10 cellular contexts compared by ENCODE assay signal in the genomic region with DNA sequence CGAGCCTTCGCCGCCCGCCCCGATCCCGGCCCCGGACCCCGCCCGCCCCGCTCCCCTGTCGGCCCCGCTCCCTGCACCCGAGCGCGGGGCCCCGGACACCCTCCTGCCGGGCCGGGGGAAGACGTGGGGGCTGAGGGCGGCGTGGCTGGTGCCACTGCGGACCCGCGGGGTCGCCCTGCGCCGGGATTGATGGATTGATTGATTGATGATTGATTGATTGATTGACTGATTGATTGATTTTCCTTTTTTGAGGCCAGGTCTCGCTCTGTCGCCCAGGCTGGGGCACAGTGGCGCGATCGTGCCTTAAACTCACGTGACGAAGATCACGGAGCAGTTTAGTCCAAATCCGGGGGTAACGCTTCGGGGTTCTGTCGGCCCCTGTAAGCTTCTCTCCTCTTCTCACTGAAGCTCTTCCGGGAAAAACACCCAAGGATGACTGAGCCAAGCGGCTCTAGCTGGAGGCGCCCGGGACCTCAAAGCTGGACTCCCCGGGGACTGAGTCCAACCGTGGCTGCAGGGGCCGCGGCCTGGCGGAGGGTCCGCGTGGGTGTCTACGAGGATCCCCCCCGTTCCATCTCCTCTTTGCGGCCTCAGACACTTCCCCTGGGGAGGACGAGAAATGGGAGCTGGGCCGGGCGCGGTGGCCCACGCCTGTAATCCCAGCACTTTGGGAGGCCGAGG. TPM values are rescaled to one million over a fixed set of nuclear protein-coding genes. Genes with fewer than 3 reads are reported as not detected.
DNase-seq lines count a peak whose midpoint lies in the region; ATAC-seq and TF ChIP-seq lines count a peak whose summit lies in the region.
"Had no signal": no experiment of that assay in that cellular context is flagged by ENCODE, and none has a peak within 500 bp of the region (broad histone marks: within the 10 kb centered on the region; RNA-seq: fewer than 3 reads in every experiment).

No MANE protein-coding gene starts in this region.

- intact Hi-C loops in heart left ventricle (cut with DNase I), result no loop called here
- intact Hi-C loops in Right ventricle myocardium inferior (cut with DNase I), result no loop called here
- intact Hi-C loops in activated T-helper 2 cell treated with anti-CD3 and anti-CD28 coated beads, Interferon-gamma antibody, Interleukin-2, Interleukin-4, amounts not matched to agents 10 μg/mL and 5 μg/mL and 100 μg/mL, durations not matched to agents 14 hours and 24 hours and 36 hours (cut with micrococcal nuclease), result no loop called here

- H3K36me3 Mint-ChIP-seq in activated T-helper 2 cell treated with anti-CD3 and anti-CD28 coated beads, Interferon-gamma antibody, Interleukin-2, Interleukin-4, amounts not matched to agents 10 μg/mL and 5 μg/mL and 100 μg/mL, durations not matched to agents 14 hours and 24 hours and 36 hours (ENCODE audit: low read depth), result peaks cover 3% of the 10 kb centered on the region

- peak overlapping the region; percentile 88 for H3K4me3 Mint-ChIP-seq in activated T-helper 2 cell treated with anti-CD3 and anti-CD28 coated beads, Interferon-gamma antibody, Interleukin-2, Interleukin-4, amounts not matched to agents 10 μg/mL and 5 μg/mL and 100 μg/mL, durations not matched to agents 14 hours and 24 hours and 36 hours (ENCODE audit: low read depth)

- H3K9me3 Mint-ChIP-seq in activated T-helper 2 cell treated with anti-CD3 and anti-CD28 coated beads, Interferon-gamma antibody, Interleukin-2, Interleukin-4, amounts not matched to agents 10 μg/mL and 5 μg/mL and 100 μg/mL, durations not matched to agents 14 hours and 24 hours and 36 hours, result no peaks in the 10 kb centered on the region

- peaks cover 0 to 40% (median 19%) of the 10 kb centered on the region in 12 donors for H3K4me1 ChIP-seq in heart left ventricle
- peaks cover 10 to 21% of the 10 kb centered on the region in 2 donors for H3K4me1 ChIP-seq in mucosa of rectum (ENCODE audit: control insufficient read depth in 2 of 2, insufficient read depth in 2 of 2, low read length in 2 of 2)
- H3K4me1 ChIP-seq in urinary bladder (ENCODE audit: insufficient read depth), result no peaks in the 10 kb centered on the region

- TF ChIP-seq POLR2A in heart left ventricle (IDR thresholded peaks at IDR 0.05), result no peak

- H3K27ac Mint-ChIP-seq in activated T-helper 2 cell treated with anti-CD3 and anti-CD28 coated beads, Interferon-gamma antibody, Interleukin-2, Interleukin-4, amounts not matched to agents 10 μg/mL and 5 μg/mL and 100 μg/mL, durations not matched to agents 14 hours and 24 hours and 36 hours, result peak overlapping the region; percentile 71

- peak overlapping the region in 5 of 12 donors; percentile 20 to 67 (median 43) for H3K27ac ChIP-seq in heart left ventricle
- H3K27ac ChIP-seq in mucosa of rectum (ENCODE audit: low read depth in 2 of 2, low read length in 2 of 2), result peak overlapping the region; percentile 38 to 85
- no peak overlapping the region for H3K27ac ChIP-seq in urinary bladder (ENCODE audit: low read depth)

- DNase-seq in heart left ventricle, result no peak
- DNase-seq in Right ventricle myocardium inferior (ENCODE audit: missing footprints), result no peak
- DNase-seq in activated T-helper 2 cell treated with anti-CD3 and anti-CD28 coated beads, Interferon-gamma antibody, Interleukin-2, Interleukin-4, amounts not matched to agents 10 μg/mL and 5 μg/mL and 100 μg/mL, durations not matched to agents 14 hours and 24 hours and 36 hours (ENCODE audit: low spot score), result no peak
- no peak for DNase-seq in NCI-H187 treated with DMSO at 0.1 percent for 48 hours (lab: John Stamatoyannopoulos, UW)
- DNase-seq: DND-41 had no signal

- H3K4me3 ChIP-seq in heart left ventricle (peak overlapping the region; percentile 32 to 74 (median 54)), mucosa of rectum (ENCODE audit: low read length in 2 of 2) (peak overlapping the region; percentile 73 to 85), urinary bladder (ENCODE audit: low read depth, low read length) (peak overlapping the region; percentile 64)

- H3K36me3 ChIP-seq in heart left ventricle (no peaks in the 10 kb centered on the region), mucosa of rectum (ENCODE audit: control insufficient read depth in 2 of 2, insufficient read depth in 2 of 2, low read length in 2 of 2) (peaks cover 8% of the 10 kb centered on the region in 2 donors), urinary bladder (ENCODE audit: insufficient read depth) (no peaks in the 10 kb centered on the region)

- H3K27me3 ChIP-seq in heart left ventricle (peaks cover 9 to 53% (median 26%) of the 10 kb centered on the region in 9 donors), mucosa of rectum (ENCODE audit: control insufficient read depth in 2 of 2, insufficient read depth in 2 of 2, low read length in 2 of 2) (peaks cover 0 to 2% of the 10 kb centered on the region in 2 donors)

- peaks cover 15% of the 10 kb centered on the region for H3K4me1 Mint-ChIP-seq in activated T-helper 2 cell treated with anti-CD3 and anti-CD28 coated beads, Interferon-gamma antibody, Interleukin-2, Interleukin-4, amounts not matched to agents 10 μg/mL and 5 μg/mL and 100 μg/mL, durations not matched to agents 14 hours and 24 hours and 36 hours (ENCODE audit: low read depth)

- ATAC-seq in heart left ventricle (no peak), Right ventricle myocardium inferior (no peak), GM19023 (IDR thresholded peaks at IDR 0.05; ENCODE audit: unreplicated experiment) (no peak), GM21528 (IDR thresholded peaks at IDR 0.05; ENCODE audit: low FRiP score, unreplicated experiment) (no peak)

- H3K27me3 Mint-ChIP-seq in activated T-helper 2 cell treated with anti-CD3 and anti-CD28 coated beads, Interferon-gamma antibody, Interleukin-2, Interleukin-4, amounts not matched to agents 10 μg/mL and 5 μg/mL and 100 μg/mL, durations not matched to agents 14 hours and 24 hours and 36 hours (ENCODE audit: low read depth), result peaks cover 54% of the 10 kb centered on the region

- WGBS in heart left ventricle, 4 donors, result 19 to 27% (median 25%) methylated on average over 28 to 59 of the region's 59 CpGs
- 21% methylated on average over 59 of the region's 59 CpGs for WGBS in urinary bladder

- H3K9me3 ChIP-seq in heart left ventricle, result no peaks in the 10 kb centered on the region
- H3K9me3 ChIP-seq in mucosa of rectum (ENCODE audit: control insufficient read depth in 2 of 2, low read length in 2 of 2), result no peaks in the 10 kb centered on the region

- peak overlapping the region; percentile 65 to 87 for H3K9ac ChIP-seq in mucosa of rectum (ENCODE audit: low read depth in 1 of 2, low read length in 2 of 2)

- no peak for TF ChIP-seq CTCF in heart left ventricle (IDR thresholded peaks at IDR 0.05)

RNA-seq across cellular contexts. Expression of gene BHLHA9, which starts 40.2 kb away (rescaled TPM):
- total RNA-seq in heart left ventricle, result not detected
- polyA plus RNA-seq in heart left ventricle, result not detected
- not detected for total RNA-seq in Right ventricle myocardium inferior
- total RNA-seq in activated T-helper 2 cell treated with anti-CD3 and anti-CD28 coated beads, Interferon-gamma antibody, Interleukin-2, Interleukin-4, amounts not matched to agents 10 μg/mL and 5 μg/mL and 100 μg/mL, durations not matched to agents 14 hours and 24 hours and 36 hours, result not detected in 2 replicates
- total RNA-seq in urinary bladder, result not detected
- polyA plus RNA-seq in urinary bladder, result not detected
- total RNA-seq: lung had no signal
- polyA plus RNA-seq: lung had no signal

RNA-seq across cellular contexts. Expression of gene TRARG1, which starts 49.4 kb away (rescaled TPM):
- total RNA-seq in heart left ventricle (10 to 100 TPM in 1 of 9 donors, 1 to 10 TPM in 3, under 1 TPM in 5; 0.07 to 22.7 (median 0.56) TPM), Right ventricle myocardium inferior (2.2 TPM), urinary bladder (not detected)
- polyA plus RNA-seq in heart left ventricle (1 to 10 TPM; 1.7 to 2.2 TPM), urinary bladder (4.8 TPM)
- 0.05 TPM in 1 of 2 replicates, not detected in the other for total RNA-seq in activated T-helper 2 cell treated with anti-CD3 and anti-CD28 coated beads, Interferon-gamma antibody, Interleukin-2, Interleukin-4, amounts not matched to agents 10 μg/mL and 5 μg/mL and 100 μg/mL, durations not matched to agents 14 hours and 24 hours and 36 hours
- total RNA-seq: lung had no signal

RNA-seq across cellular contexts. Expression of gene ABR, which starts 50.2 kb away (rescaled TPM):
- total RNA-seq in heart left ventricle (100 to 1,000 TPM; 134 to 171 (median 156) TPM), Right ventricle myocardium inferior (147 TPM), urinary bladder (37.1 TPM)
- polyA plus RNA-seq in heart left ventricle (10 to 100 TPM; 64.5 to 93.2 TPM), urinary bladder (53.9 TPM)
- 69.3 and 75.3 TPM in 2 replicates for total RNA-seq in activated T-helper 2 cell treated with anti-CD3 and anti-CD28 coated beads, Interferon-gamma antibody, Interleukin-2, Interleukin-4, amounts not matched to agents 10 μg/mL and 5 μg/mL and 100 μg/mL, durations not matched to agents 14 hours and 24 hours and 36 hours
